18 cellular contexts compared by ENCODE assay signal in the genomic region with DNA sequence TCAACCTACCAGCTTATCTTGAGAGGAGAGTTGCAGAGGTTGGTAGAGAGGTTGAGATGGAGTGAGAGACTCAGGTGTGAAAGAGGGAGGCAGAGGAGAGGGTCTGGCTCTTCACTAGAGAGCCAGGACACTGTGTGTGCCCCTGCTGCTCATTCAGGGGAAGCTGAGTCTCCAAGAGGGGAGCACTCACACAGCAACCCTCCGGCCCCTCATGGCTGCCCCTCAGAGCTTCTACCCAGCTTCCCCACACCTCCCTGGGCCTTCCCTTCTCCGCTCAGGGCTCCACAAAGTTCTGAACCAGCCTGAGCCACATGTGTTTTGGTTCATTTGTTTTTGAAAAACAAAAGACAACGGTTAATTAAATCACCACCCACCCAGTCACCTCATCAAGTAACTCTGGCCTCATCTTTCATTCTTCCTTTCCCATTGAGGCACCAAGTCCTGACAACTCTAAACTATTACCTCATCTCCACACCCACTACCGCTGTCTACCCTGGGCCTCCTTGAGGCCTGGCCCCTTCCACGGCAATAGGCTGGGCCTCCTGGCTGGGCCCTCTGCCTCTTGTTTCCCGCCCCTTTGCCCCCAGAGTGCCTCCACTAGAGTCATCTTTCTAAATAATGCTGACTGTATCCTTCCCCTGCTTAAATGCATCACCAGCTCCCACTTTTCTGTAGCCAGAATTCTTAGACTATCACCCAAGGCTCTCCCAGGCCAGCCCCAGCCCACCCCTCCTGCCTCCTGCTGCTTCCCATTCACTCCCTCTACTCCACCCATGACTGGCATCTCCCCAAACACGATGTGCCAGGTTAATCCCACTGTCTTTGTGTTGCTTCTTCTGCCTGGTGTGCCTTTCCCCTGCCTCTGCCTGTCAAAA. TPM values are rescaled to one million over a fixed set of nuclear protein-coding genes. Genes with fewer than 3 reads are reported as not detected.
"Had no signal": no experiment of that assay in that cellular context is flagged by ENCODE, and none has a peak within 500 bp of the region (broad histone marks: within the 10 kb centered on the region; RNA-seq: fewer than 3 reads in every experiment).

No MANE protein-coding gene starts in this region.

- H3K4me1 ChIP-seq: colonic mucosa, transverse colon had no signal

- H3K4me3 ChIP-seq: colonic mucosa, esophagus muscularis mucosa, transverse colon had no signal

- H3K36me3 ChIP-seq: colonic mucosa, esophagus muscularis mucosa, transverse colon had no signal

- H3K9me3 ChIP-seq: colonic mucosa, transverse colon had no signal

- H3K27ac ChIP-seq: colonic mucosa, esophagus muscularis mucosa, transverse colon had no signal

- H3K36me3 Mint-ChIP-seq: activated naive CD8-positive, alpha-beta T cell treated with anti-CD3 and anti-CD28 coated beads for 36 hours had no signal

- H3K9me3 Mint-ChIP-seq: activated T-helper 1 cell treated with anti-CD3 and anti-CD28 coated beads, Interleukin-12 subunit alpha, Interleukin-12 subunit beta, Interleukin-2, Interleukin-4 antibody, amounts not matched to agents 30 ng/mL and 10 ng/mL and 1 ng/mL, durations not matched to agents 14 hours and 24 hours and 36 hours; stimulated activated naive CD8-positive, alpha-beta T cell treated with anti-CD3 and anti-CD28 coated beads, Interleukin-15, Interleukin-2, amounts not matched to agents 100 ng/mL and 50 ng/mL, for 24 hours; T-helper 2 cell treated with Interferon-gamma antibody and Interleukin-4, amounts not matched to agents 5 μg/mL and 100 μg/mL, for 36 hours had no signal

- DNase-seq: activated CD4-positive, alpha-beta T cell treated with anti-CD3 and anti-CD28 coated beads, Interleukin-2, amount 50 U/mL, for 4 hours; activated naive CD8-positive, alpha-beta T cell treated with anti-CD3 and anti-CD28 coated beads for 36 hours; amniotic stem cell; central memory CD4-positive, alpha-beta T cell; colonic mucosa; endodermal cell; left colon; transverse colon had no signal

- FAIRE-seq: TTC549 had no signal

- H3K27me3 ChIP-seq: colonic mucosa had no signal

- H3K4me3 Mint-ChIP-seq: activated naive CD8-positive, alpha-beta T cell treated with anti-CD3 and anti-CD28 coated beads for 36 hours; activated T-helper 1 cell treated with anti-CD3 and anti-CD28 coated beads, Interleukin-12 subunit alpha, Interleukin-12 subunit beta, Interleukin-2, Interleukin-4 antibody, amounts not matched to agents 30 ng/mL and 10 ng/mL and 1 ng/mL, durations not matched to agents 14 hours and 24 hours and 36 hours; endodermal cell; mesothelial cell of epicardium; nephron; stimulated activated naive CD8-positive, alpha-beta T cell treated with anti-CD3 and anti-CD28 coated beads, Interleukin-15, Interleukin-2, amounts not matched to agents 100 ng/mL and 50 ng/mL, for 24 hours; T-helper 2 cell treated with Interferon-gamma antibody and Interleukin-4, amounts not matched to agents 5 μg/mL and 100 μg/mL, for 36 hours had no signal

- H3K27ac Mint-ChIP-seq: activated naive CD8-positive, alpha-beta T cell treated with anti-CD3 and anti-CD28 coated beads for 36 hours; activated T-helper 1 cell treated with anti-CD3 and anti-CD28 coated beads, Interleukin-12 subunit alpha, Interleukin-12 subunit beta, Interleukin-2, Interleukin-4 antibody, amounts not matched to agents 30 ng/mL and 10 ng/mL and 1 ng/mL, durations not matched to agents 14 hours and 24 hours and 36 hours; endodermal cell; mesothelial cell of epicardium; nephron; progenitor cell of endocrine pancreas; stimulated activated naive CD8-positive, alpha-beta T cell treated with anti-CD3 and anti-CD28 coated beads, Interleukin-15, Interleukin-2, amounts not matched to agents 100 ng/mL and 50 ng/mL, for 24 hours; T-helper 2 cell treated with Interferon-gamma antibody and Interleukin-4, amounts not matched to agents 5 μg/mL and 100 μg/mL, for 36 hours had no signal

- ATAC-seq: left colon had no signal

- H3K4me1 Mint-ChIP-seq: activated naive CD8-positive, alpha-beta T cell treated with anti-CD3 and anti-CD28 coated beads for 36 hours had no signal

RNA-seq across cellular contexts. Expression of gene TNNT2, which starts 33.0 kb away (rescaled TPM):
- total RNA-seq: activated CD8-positive, alpha-beta memory T cell treated with anti-CD3 and anti-CD28 coated beads for 36 hours; activated naive CD8-positive, alpha-beta T cell treated with anti-CD3 and anti-CD28 coated beads for 36 hours; activated T-helper 1 cell treated with anti-CD3 and anti-CD28 coated beads, Interleukin-12 subunit alpha, Interleukin-12 subunit beta, Interleukin-2, Interleukin-4 antibody, amounts not matched to agents 30 ng/mL and 10 ng/mL and 1 ng/mL, durations not matched to agents 14 hours and 24 hours and 36 hours; lung microvascular endothelial cell had no signal

RNA-seq across cellular contexts. Expression of gene LAD1, which starts 54.7 kb away (rescaled TPM):
- total RNA-seq: activated CD8-positive, alpha-beta memory T cell treated with anti-CD3 and anti-CD28 coated beads for 36 hours; activated naive CD8-positive, alpha-beta T cell treated with anti-CD3 and anti-CD28 coated beads for 36 hours; activated T-helper 1 cell treated with anti-CD3 and anti-CD28 coated beads, Interleukin-12 subunit alpha, Interleukin-12 subunit beta, Interleukin-2, Interleukin-4 antibody, amounts not matched to agents 30 ng/mL and 10 ng/mL and 1 ng/mL, durations not matched to agents 14 hours and 24 hours and 36 hours; lung microvascular endothelial cell had no signal
